Comparison of ENCODE assay signal across 8 cellular contexts in genomic region chr19:5828661-5829566, GRCh38. TPM values are rescaled to one million over a fixed set of nuclear protein-coding genes. Genes with fewer than 3 reads are reported as not detected.
DNase-seq lines count a peak whose midpoint lies in the region; ATAC-seq and TF ChIP-seq lines count a peak whose summit lies in the region.

No MANE protein-coding gene starts in this region.

- peak overlapping the region; percentile 99 for H3K4me3 Mint-ChIP-seq in activated naive CD4-positive, alpha-beta T cell treated with anti-CD3 and anti-CD28 coated beads, Interleukin-2, amount 10 ng/mL, durations not matched to agents 7 days and 5 days

- TF ChIP-seq CTCF in right atrium auricular region (IDR thresholded peaks at IDR 0.05) (peak in 1 of 2 donors; percentile 39), WERI-Rb-1 (IDR thresholded peaks at IDR 0.05; ENCODE audit: low read depth, low read length) (no peak)

- no peaks in the 10 kb centered on the region for H3K9me3 Mint-ChIP-seq in activated naive CD4-positive, alpha-beta T cell treated with anti-CD3 and anti-CD28 coated beads, Interleukin-2, amount 10 ng/mL, durations not matched to agents 7 days and 5 days

- peaks cover 26% of the 10 kb centered on the region for H3K27me3 Mint-ChIP-seq in activated naive CD4-positive, alpha-beta T cell treated with anti-CD3 and anti-CD28 coated beads, Interleukin-2, amount 10 ng/mL, durations not matched to agents 7 days and 5 days

- H3K4me1 ChIP-seq in right atrium auricular region, result peaks cover 0 to 24% of the 10 kb centered on the region in 2 donors

- H3K36me3 Mint-ChIP-seq in activated naive CD4-positive, alpha-beta T cell treated with anti-CD3 and anti-CD28 coated beads, Interleukin-2, amount 10 ng/mL, durations not matched to agents 7 days and 5 days, result peaks cover 2% of the 10 kb centered on the region

- H3K27ac Mint-ChIP-seq in activated naive CD4-positive, alpha-beta T cell treated with anti-CD3 and anti-CD28 coated beads, Interleukin-2, amount 10 ng/mL, durations not matched to agents 7 days and 5 days, result peak overlapping the region; percentile 99

- ATAC-seq in GM21619 (IDR thresholded peaks at IDR 0.05; ENCODE audit: unreplicated experiment), result no peak

- H3K36me3 ChIP-seq in right atrium auricular region (no peaks in the 10 kb centered on the region), WERI-Rb-1 (no peaks in the 10 kb centered on the region)

- peak overlapping the region; percentile 38 to 51 for H3K4me3 ChIP-seq in right atrium auricular region
- H3K4me3 ChIP-seq in skin epidermis, result peak overlapping the region; percentile 31 to 62 (median 45)
- H3K4me3 ChIP-seq in WERI-Rb-1 (ENCODE audit: low read depth, low read length), result no peak overlapping the region

- peaks cover 18% of the 10 kb centered on the region for H3K4me1 Mint-ChIP-seq in activated naive CD4-positive, alpha-beta T cell treated with anti-CD3 and anti-CD28 coated beads, Interleukin-2, amount 10 ng/mL, durations not matched to agents 7 days and 5 days

- H3K9me3 ChIP-seq in right atrium auricular region (no peaks in the 10 kb centered on the region), WERI-Rb-1 (ENCODE audit: severe bottlenecking) (no peaks in the 10 kb centered on the region)

- H3K27ac ChIP-seq in right atrium auricular region, result peak overlapping the region; percentile 86 to 96
- peak overlapping the region; percentile 17 to 93 (median 78) for H3K27ac ChIP-seq in skin epidermis
- H3K27ac ChIP-seq in WERI-Rb-1, result no peak overlapping the region

- H3K27me3 ChIP-seq in right atrium auricular region (no peaks in the 10 kb centered on the region), WERI-Rb-1 (ENCODE audit: insufficient read depth, low read depth, severe bottlenecking) (no peaks in the 10 kb centered on the region)

- DNase-seq in EH (ENCODE audit: low read depth) (peak; percentile 15), NCI-H146 treated with DMSO at 0.1 percent for 48 hours (lab: John Stamatoyannopoulos, UW; ENCODE audit: unreplicated experiment) (peak; percentile 37), right atrium auricular region (ENCODE audit: low spot score) (no peak), WERI-Rb-1 (no peak), SIG-M5 treated with dmso at 0.1 percent for 504 hours (lab: John Stamatoyannopoulos, UW; ENCODE audit: unreplicated experiment) (no peak)
- DNase-seq in activated naive CD4-positive, alpha-beta T cell treated with anti-CD3 and anti-CD28 coated beads, Interleukin-2, amount 10 ng/mL, durations not matched to agents 7 days and 5 days, result peak; percentile 55

- CTCF ChIA-PET in activated naive CD4-positive, alpha-beta T cell treated with anti-CD3 and anti-CD28 coated beads, Interleukin-2, amount 10 ng/mL, durations not matched to agents 7 days and 5 days (lab: Charles Lee), result interaction anchor here (1.1 to 3.1 kb wide), 4 partner anchors 21 to 138 kb away, joined by 4 to 29 read pairs (median 4); partner anchors contain the start of gene NRTN

RNA-seq across cellular contexts. Expression of gene FUT6, which starts 10.6 kb away (rescaled TPM):
- not detected for total RNA-seq in right atrium auricular region

RNA-seq across cellular contexts. Expression of gene FUT3, which starts 22.3 kb away (rescaled TPM):
- not detected for total RNA-seq in right atrium auricular region

RNA-seq across cellular contexts. Expression of gene NRTN, which starts 24.0 kb away (rescaled TPM):
- total RNA-seq in right atrium auricular region, result 10 to 100 TPM; 20.9 to 33.7 TPM

RNA-seq across cellular contexts. Expression of gene DUS3L, which starts 38.0 kb away (rescaled TPM):
- total RNA-seq in right atrium auricular region, result 10 to 100 TPM; 12.1 to 24.8 TPM

RNA-seq across cellular contexts. Expression of gene FUT5, which starts 41.4 kb away (rescaled TPM):
- not detected for total RNA-seq in right atrium auricular region

Comparison
In these comparisons a context has a peak if more than half of its experiments do, and no peak if none do; other contexts are left out.
1. DNase-seq: peak in EH (single experiment), NCI-H146 treated with DMSO at 0.1 percent for 48 hours (single experiment) and activated naive CD4-positive, alpha-beta T cell treated with anti-CD3 and anti-CD28 coated beads, Interleukin-2, amount 10 ng/mL, durations not matched to agents 7 days and 5 days (single experiment); none in right atrium auricular region (single experiment), WERI-Rb-1 (single experiment) and SIG-M5 treated with dmso at 0.1 percent for 504 hours (single experiment).